Comparison of ENCODE assay signal across 8 cellular contexts in genomic region chr6:33290459-33290858, GRCh38. TPM values are rescaled to one million over a fixed set of nuclear protein-coding genes. Genes with fewer than 3 reads are reported as not detected.
DNase-seq lines count a peak whose midpoint lies in the region; ATAC-seq and TF ChIP-seq lines count a peak whose summit lies in the region.

No MANE protein-coding gene starts in this region.

- no peaks in the 10 kb centered on the region for H3K9me3 Mint-ChIP-seq in T-helper 1 cell treated with Interleukin-12 subunit alpha and Interleukin-12 subunit beta and Interleukin-4 antibody, amounts not matched to agents 30 μg/mL and 1 μg/mL, for 36 hours
- no peaks in the 10 kb centered on the region for H3K9me3 Mint-ChIP-seq in WTC11

- H3K27me3 Mint-ChIP-seq in T-helper 1 cell treated with Interleukin-12 subunit alpha and Interleukin-12 subunit beta and Interleukin-4 antibody, amounts not matched to agents 30 μg/mL and 1 μg/mL, for 36 hours (ENCODE audit: low read depth), result no peaks in the 10 kb centered on the region
- H3K27me3 Mint-ChIP-seq in WTC11 (ENCODE audit: low read depth), result no peaks in the 10 kb centered on the region

- intact Hi-C loops in spleen (cut with DNase I; ENCODE audit: low total_unique reads), result no loop called here
- intact Hi-C loops in left lung (cut with DNase I), result no loop called here

- H3K9me3 ChIP-seq in hepatocyte (ENCODE audit: low read depth), result no peaks in the 10 kb centered on the region
- H3K9me3 ChIP-seq in spleen, result no peaks in the 10 kb centered on the region
- H3K9me3 ChIP-seq in left lung, result no peaks in the 10 kb centered on the region

- H3K27ac Mint-ChIP-seq in T-helper 1 cell treated with Interleukin-12 subunit alpha and Interleukin-12 subunit beta and Interleukin-4 antibody, amounts not matched to agents 30 μg/mL and 1 μg/mL, for 36 hours, result no peak overlapping the region
- peak overlapping the region; percentile 32; the same call in 1 of the 2 replicates for H3K27ac Mint-ChIP-seq in WTC11

- H3K79me2 ChIP-seq in hepatocyte, result peaks cover 29% of the 10 kb centered on the region

- H3K4me3 ChIP-seq in hepatocyte (peak overlapping the region; percentile 26), spleen (peak overlapping the region in 5 of 8 donors; percentile 66 to 86 (median 83)), left lung (peak overlapping the region in 1 of 2 donors; percentile 83)

- H3K36me3 Mint-ChIP-seq in T-helper 1 cell treated with Interleukin-12 subunit alpha and Interleukin-12 subunit beta and Interleukin-4 antibody, amounts not matched to agents 30 μg/mL and 1 μg/mL, for 36 hours (ENCODE audit: low read depth), result peaks cover 37% of the 10 kb centered on the region
- H3K36me3 Mint-ChIP-seq in WTC11, result peaks cover 36% of the 10 kb centered on the region

- peak overlapping the region; percentile 88 for H3K4me2 ChIP-seq in hepatocyte

- whole genome bisulfite sequencing in hepatocyte (ENCODE audit: low lambda C conversion rate, missing lambda C conversion rate), result 87% methylated on average over 7 of the region's 7 CpGs
- 69 to 81% (median 74%) methylated on average over 7 of the region's 7 CpGs for WGBS in spleen, 5 donors

- no peaks in the 10 kb centered on the region for H4K20me1 ChIP-seq in hepatocyte (ENCODE audit: insufficient read depth, poor library complexity, severe bottlenecking)

- CTCF ChIA-PET in WTC11 (lab: Charles Lee), result interaction anchor here (1.4 to 3.3 kb wide), 2 partner anchors 11 to 13 kb away, joined by 4 to 36 read pairs; partner anchors contain the start of gene B3GALT4

- no peak for TF ChIP-seq POLR2A in spleen (IDR thresholded peaks at IDR 0.05)

- peaks cover 32% of the 10 kb centered on the region for H3K4me1 Mint-ChIP-seq in T-helper 1 cell treated with Interleukin-12 subunit alpha and Interleukin-12 subunit beta and Interleukin-4 antibody, amounts not matched to agents 30 μg/mL and 1 μg/mL, for 36 hours (ENCODE audit: low read depth)
- peaks cover 22% of the 10 kb centered on the region for H3K4me1 Mint-ChIP-seq in WTC11

- DNase-seq in T-helper 1 cell (no peak), WTC11 (ENCODE audit: low spot score) (no peak), hepatocyte (ENCODE audit: low spot score) (no peak), spleen (no peak), left lung (no peak), SW 1271 (lab: John Stamatoyannopoulos, UW) (no peak), NCI-H1092 (lab: John Stamatoyannopoulos, UW) (no peak)

- no peak overlapping the region for H2AFZ ChIP-seq in hepatocyte

- ATAC-seq in WTC11 (no peak), left lung (no peak)

- H3K27ac ChIP-seq in hepatocyte, result peak overlapping the region; percentile 54
- peak overlapping the region in 4 of 8 donors; percentile 87 to 94 (median 88) for H3K27ac ChIP-seq in spleen
- no peak overlapping the region for H3K27ac ChIP-seq in left lung

- POLR2A ChIA-PET in WTC11 (lab: Charles Lee), result interaction anchor here (1.6 to 3.6 kb wide), 2 partner anchors 13 to 141 kb away, joined by 4 to 27 read pairs; partner anchors contain the start of gene B3GALT4

- H3K9me2 ChIP-seq in hepatocyte (replicated peaks; ENCODE audit: insufficient read depth), result no peaks in the 10 kb centered on the region

- H3K27me3 ChIP-seq in hepatocyte (no peaks in the 10 kb centered on the region), spleen (replicated peaks in 1 of 7) (no peaks in the 10 kb centered on the region), left lung (no peaks in the 10 kb centered on the region)

- H3K36me3 ChIP-seq in hepatocyte (replicated peaks; ENCODE audit: insufficient read depth, low read depth) (no peaks in the 10 kb centered on the region), spleen (peaks cover 4 to 77% (median 64%) of the 10 kb centered on the region in 6 donors), left lung (peaks cover 0 to 71% of the 10 kb centered on the region in 2 donors)

- H3K4me1 ChIP-seq in hepatocyte (ENCODE audit: insufficient read depth), result peaks cover 13% of the 10 kb centered on the region
- H3K4me1 ChIP-seq in spleen, result peaks cover 15 to 66% (median 39%) of the 10 kb centered on the region in 6 donors
- peaks cover 14 to 42% of the 10 kb centered on the region in 2 donors for H3K4me1 ChIP-seq in left lung

- H3K4me3 Mint-ChIP-seq in T-helper 1 cell treated with Interleukin-12 subunit alpha and Interleukin-12 subunit beta and Interleukin-4 antibody, amounts not matched to agents 30 μg/mL and 1 μg/mL, for 36 hours, result peak overlapping the region; percentile 99
- H3K4me3 Mint-ChIP-seq in WTC11, result peak overlapping the region; percentile 99

- TF ChIP-seq CTCF in WTC11 (IDR thresholded peaks at IDR 0.05) (no peak), hepatocyte (IDR thresholded peaks at IDR 0.05; ENCODE audit: poor library complexity) (no peak), spleen (IDR thresholded peaks at IDR 0.05 in 8 of 11, conservative IDR thresholded peaks at IDR 0.05 in 3 of 11) (no peak), left lung (IDR thresholded peaks at IDR 0.05) (no peak)

TF ChIP-seq in WTC11, 78 proteins besides CTCF, POLR2A, EP300 and RAD21:
- TF ChIP-seq, protein P1, sequence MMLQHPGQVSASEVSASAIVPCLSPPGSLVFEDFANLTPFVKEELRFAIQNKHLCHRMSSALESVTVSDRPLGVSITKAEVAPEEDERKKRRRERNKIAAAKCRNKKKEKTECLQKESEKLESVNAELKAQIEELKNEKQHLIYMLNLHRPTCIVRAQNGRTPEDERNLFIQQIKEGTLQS (CRISPR knock-in tag; conservative IDR thresholded peaks at IDR 0.05), result no peak
- TF ChIP-seq PRRX2 (CRISPR knock-in tag; IDR thresholded peaks at IDR 0.05) (no peak), SOX15 (CRISPR knock-in tag; IDR thresholded peaks at IDR 0.05) (no peak), HMGA2 (CRISPR knock-in tag; IDR thresholded peaks at IDR 0.05) (no peak), NFE2L1 (CRISPR knock-in tag; IDR thresholded peaks at IDR 0.05) (no peak), MXD4 (CRISPR knock-in tag; IDR thresholded peaks at IDR 0.05; ENCODE audit: borderline replicate concordance) (no peak), E2F4 (CRISPR knock-in tag; IDR thresholded peaks at IDR 0.05; ENCODE audit: borderline replicate concordance, low read depth) (no peak), ZNF423 (CRISPR knock-in tag; IDR thresholded peaks at IDR 0.05) (no peak), FOXP1 (CRISPR knock-in tag; IDR thresholded peaks at IDR 0.05; ENCODE audit: borderline replicate concordance) (no peak), HMGXB4 (CRISPR knock-in tag; IDR thresholded peaks at IDR 0.05) (no peak), NFATC4 (CRISPR knock-in tag; IDR thresholded peaks at IDR 0.05) (no peak)
- TF ChIP-seq, protein P2, sequence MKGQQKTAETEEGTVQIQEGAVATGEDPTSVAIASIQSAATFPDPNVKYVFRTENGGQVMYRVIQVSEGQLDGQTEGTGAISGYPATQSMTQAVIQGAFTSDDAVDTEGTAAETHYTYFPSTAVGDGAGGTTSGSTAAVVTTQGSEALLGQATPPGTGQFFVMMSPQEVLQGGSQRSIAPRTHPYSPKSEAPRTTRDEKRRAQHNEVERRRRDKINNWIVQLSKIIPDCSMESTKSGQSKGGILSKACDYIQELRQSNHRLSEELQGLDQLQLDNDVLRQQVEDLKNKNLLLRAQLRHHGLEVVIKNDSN (CRISPR knock-in tag; IDR thresholded peaks at IDR 0.05), result no peak

RNA-seq across cellular contexts. Expression of gene PFDN6, which starts 1.1 kb away (rescaled TPM):
- 83.3 to 95.7 TPM (median 85.6 TPM) in 3 replicates for total RNA-seq in WTC11 (2021)
- total RNA-seq in hepatocyte, result 43.9 and 52.7 TPM in 2 replicates
- 19.5 and 27.2 TPM in 2 replicates for polyA plus RNA-seq in hepatocyte
- 10 to 100 TPM; 11.3 to 35.7 (median 26.5) TPM for total RNA-seq in spleen
- polyA plus RNA-seq in spleen, result 100 to 1,000 TPM; 150 to 169 (median 158) TPM
- 10 to 100 TPM; 37.7 to 43.0 TPM for total RNA-seq in left lung

RNA-seq across cellular contexts. Expression of gene WDR46, which starts 1.4 kb away (rescaled TPM):
- total RNA-seq in WTC11 (2021) (72.0 to 94.5 TPM (median 72.4 TPM) in 3 replicates), hepatocyte (46.6 and 51.1 TPM in 2 replicates), spleen (10 to 100 TPM; 30.5 to 53.1 (median 43.6) TPM), left lung (10 to 100 TPM; 26.6 to 42.0 TPM)
- polyA plus RNA-seq in hepatocyte (70.1 and 84.2 TPM in 2 replicates), spleen (100 to 1,000 TPM in 1 of 3 donors, 10 to 100 TPM in 2; 52.6 to 101 (median 96.1) TPM)

RNA-seq across cellular contexts. Expression of gene RGL2, which starts 8.3 kb away (rescaled TPM):
- total RNA-seq in WTC11 (2021) (72.6 to 79.7 TPM (median 77.1 TPM) in 3 replicates), hepatocyte (57.4 and 63.3 TPM in 2 replicates), spleen (100 to 1,000 TPM; 123 to 212 (median 146) TPM), left lung (10 to 100 TPM; 83.3 to 94.6 TPM)
- polyA plus RNA-seq in hepatocyte (82.1 and 89.3 TPM in 2 replicates), spleen (100 to 1,000 TPM in 2 of 3 donors, 10 to 100 TPM in 1; 73.3 to 180 (median 133) TPM)

RNA-seq across cellular contexts. Expression of gene B3GALT4, which starts 13.5 kb away (rescaled TPM):
- total RNA-seq in WTC11 (2021) (3.2 to 5.0 TPM (median 4.1 TPM) in 3 replicates), hepatocyte (2.0 and 5.2 TPM in 2 replicates), spleen (10 to 100 TPM; 17.6 to 31.6 (median 27.1) TPM), left lung (10 to 100 TPM; 12.7 to 12.9 TPM)
- polyA plus RNA-seq in hepatocyte (5.7 and 8.1 TPM in 2 replicates), spleen (10 to 100 TPM; 11.5 to 17.7 (median 13.5) TPM)

RNA-seq across cellular contexts. Expression of gene RPS18, which starts 18.6 kb away (rescaled TPM):
- total RNA-seq in WTC11 (2021) (2,857 to 3,321 TPM (median 3,240 TPM) in 3 replicates), hepatocyte (3,293 and 3,728 TPM in 2 replicates), spleen (1,000 to 10,000 TPM; 1,471 to 2,906 (median 2,449) TPM), left lung (1,000 to 10,000 TPM; 1,881 to 1,887 TPM)
- polyA plus RNA-seq in hepatocyte (1,497 and 1,517 TPM in 2 replicates), spleen (over 10,000 TPM in 2 of 3 donors, 1,000 to 10,000 TPM in 1; 8,573 to 17,605 (median 14,270) TPM)
